1 cellular context compared by ENCODE assay signal in genomic region chr16:11327277-11328171, GRCh38.
TF ChIP-seq lines count a peak whose summit lies in the region.

No MANE protein-coding gene starts in this region.

TF ChIP-seq in HCT116, 20 proteins besides CTCF, POLR2A, EP300 and RAD21 (continued from another document):
- TF ChIP-seq, protein P1, sequence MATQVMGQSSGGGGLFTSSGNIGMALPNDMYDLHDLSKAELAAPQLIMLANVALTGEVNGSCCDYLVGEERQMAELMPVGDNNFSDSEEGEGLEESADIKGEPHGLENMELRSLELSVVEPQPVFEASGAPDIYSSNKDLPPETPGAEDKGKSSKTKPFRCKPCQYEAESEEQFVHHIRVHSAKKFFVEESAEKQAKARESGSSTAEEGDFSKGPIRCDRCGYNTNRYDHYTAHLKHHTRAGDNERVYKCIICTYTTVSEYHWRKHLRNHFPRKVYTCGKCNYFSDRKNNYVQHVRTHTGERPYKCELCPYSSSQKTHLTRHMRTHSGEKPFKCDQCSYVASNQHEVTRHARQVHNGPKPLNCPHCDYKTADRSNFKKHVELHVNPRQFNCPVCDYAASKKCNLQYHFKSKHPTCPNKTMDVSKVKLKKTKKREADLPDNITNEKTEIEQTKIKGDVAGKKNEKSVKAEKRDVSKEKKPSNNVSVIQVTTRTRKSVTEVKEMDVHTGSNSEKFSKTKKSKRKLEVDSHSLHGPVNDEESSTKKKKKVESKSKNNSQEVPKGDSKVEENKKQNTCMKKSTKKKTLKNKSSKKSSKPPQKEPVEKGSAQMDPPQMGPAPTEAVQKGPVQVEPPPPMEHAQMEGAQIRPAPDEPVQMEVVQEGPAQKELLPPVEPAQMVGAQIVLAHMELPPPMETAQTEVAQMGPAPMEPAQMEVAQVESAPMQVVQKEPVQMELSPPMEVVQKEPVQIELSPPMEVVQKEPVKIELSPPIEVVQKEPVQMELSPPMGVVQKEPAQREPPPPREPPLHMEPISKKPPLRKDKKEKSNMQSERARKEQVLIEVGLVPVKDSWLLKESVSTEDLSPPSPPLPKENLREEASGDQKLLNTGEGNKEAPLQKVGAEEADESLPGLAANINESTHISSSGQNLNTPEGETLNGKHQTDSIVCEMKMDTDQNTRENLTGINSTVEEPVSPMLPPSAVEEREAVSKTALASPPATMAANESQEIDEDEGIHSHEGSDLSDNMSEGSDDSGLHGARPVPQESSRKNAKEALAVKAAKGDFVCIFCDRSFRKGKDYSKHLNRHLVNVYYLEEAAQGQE (IDR thresholded peaks at IDR 0.05; ENCODE audit: low read depth): no peak
- TF ChIP-seq MAX (IDR thresholded peaks at IDR 0.05) (no peak), ATF3 (IDR thresholded peaks at IDR 0.05) (no peak), EZH2phosphoT487 (IDR thresholded peaks at IDR 0.05; ENCODE audit: borderline replicate concordance) (no peak)
